Comparison of ENCODE assay signal across 13 cellular contexts in the genomic region with DNA sequence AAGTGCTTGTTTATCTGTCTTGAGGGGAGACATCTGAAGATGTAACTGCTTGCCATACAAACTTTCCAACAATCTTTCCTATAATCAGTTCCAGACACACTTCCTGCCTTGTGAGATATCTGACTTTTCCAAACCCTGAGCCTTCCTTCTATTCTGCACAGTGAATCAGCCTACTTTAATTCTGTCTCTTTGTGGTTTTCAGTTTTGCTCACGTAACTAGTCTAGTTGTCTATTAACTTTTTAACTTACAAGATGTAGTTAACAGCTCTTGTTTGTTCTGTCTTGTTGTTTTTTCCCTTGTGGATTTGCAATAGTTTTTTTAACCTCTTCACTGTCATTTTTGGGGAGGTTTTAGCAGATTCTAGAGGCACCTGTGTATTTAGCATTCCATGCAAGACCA.
DNase-seq lines count a peak whose midpoint lies in the region; ATAC-seq and TF ChIP-seq lines count a peak whose summit lies in the region.
"Had no signal": no experiment of that assay in that cellular context is flagged by ENCODE, and none has a peak within 500 bp of the region (broad histone marks: within the 10 kb centered on the region; RNA-seq: fewer than 3 reads in every experiment).

No MANE protein-coding gene starts in this region.

- BruUV-seq in mammary epithelial cell (replicated peaks; lab: Mats Ljungman, UMichigan): no TSS peak

- no peaks in the 10 kb centered on the region for H3K9me2 ChIP-seq in hepatocyte (replicated peaks; ENCODE audit: insufficient read depth)

- H3K4me3 ChIP-seq in hepatocyte (no peak overlapping the region), upper lobe of right lung (no peak overlapping the region), prostate gland (no peak overlapping the region), mammary epithelial cell (replicated peaks in 1 of 3; ENCODE audit: insufficient read depth in 1 of 3, low read depth in 2 of 3, low read length in 3 of 3) (no peak overlapping the region)
- H3K4me3 ChIP-seq: BLaER1 treated with 17β-estradiol and CSF1 and Interleukin-3, amounts not matched to agents 10 nM and 100 nM; psoas muscle had no signal

- H3K4me2 ChIP-seq in hepatocyte (peak overlapping the region; percentile 7), mammary epithelial cell (ENCODE audit: insufficient read depth, low read depth, low read length) (no peak overlapping the region)
- H3K4me2 ChIP-seq: BLaER1 treated with 17β-estradiol and CSF1 and Interleukin-3, amounts not matched to agents 10 nM and 100 nM had no signal

- dilution Hi-C loops in mammary epithelial cell (cut with HindIII; ENCODE audit: low sequenced_read_pairs): no loop called here

- CTCF ChIA-PET in mammary epithelial cell (lab: Charles Lee; ENCODE audit: low non-redundant PET): no interaction called here

- no peaks in the 10 kb centered on the region for H3K27me3 ChIP-seq in hepatocyte
- no peaks in the 10 kb centered on the region for H3K27me3 ChIP-seq in upper lobe of right lung
- no peaks in the 10 kb centered on the region for H3K27me3 ChIP-seq in prostate gland (replicated peaks; ENCODE audit: insufficient read depth)
- H3K27me3 ChIP-seq in mammary epithelial cell (ENCODE audit: insufficient read depth, low read length): no peaks in the 10 kb centered on the region
- H3K27me3 ChIP-seq: BLaER1 treated with 17β-estradiol and CSF1 and Interleukin-3, amounts not matched to agents 10 nM and 100 nM had no signal

- DNase-seq in hepatocyte (ENCODE audit: low spot score) (peak; percentile 13), upper lobe of right lung (no peak), prostate gland (ENCODE audit: low spot score) (no peak), mammary epithelial cell (no peak)
- DNase-seq: activated naive CD4-positive, alpha-beta T cell treated with anti-CD3 and anti-CD28 coated beads, Interleukin-2, amount 50 U/mL, for 16 hours; effector CD4-positive, alpha-beta T cell; psoas muscle had no signal

- ATAC-seq in GM18502 (IDR thresholded peaks at IDR 0.05; ENCODE audit: poor library complexity, unreplicated experiment) (peak; percentile 70), GM21717 (IDR thresholded peaks at IDR 0.05; ENCODE audit: unreplicated experiment) (peak; percentile 89), HG03520 (IDR thresholded peaks at IDR 0.05; ENCODE audit: unreplicated experiment) (peak; percentile 57), upper lobe of right lung (no peak), GM19035 (IDR thresholded peaks at IDR 0.05; ENCODE audit: unreplicated experiment) (no peak)
- ATAC-seq: psoas muscle had no signal

- H3K27ac ChIP-seq in hepatocyte (peak overlapping the region; percentile 45), upper lobe of right lung (no peak overlapping the region), prostate gland (no peak overlapping the region), mammary epithelial cell (ENCODE audit: insufficient read depth, low read depth, low read length) (no peak overlapping the region)
- H3K27ac ChIP-seq: BLaER1 treated with 17β-estradiol and CSF1 and Interleukin-3, amounts not matched to agents 10 nM and 100 nM; psoas muscle; VCaP had no signal

- H3K9me3 ChIP-seq in hepatocyte (ENCODE audit: low read depth) (no peaks in the 10 kb centered on the region), upper lobe of right lung (no peaks in the 10 kb centered on the region), prostate gland (no peaks in the 10 kb centered on the region), mammary epithelial cell (replicated peaks; ENCODE audit: insufficient read depth, low read length) (no peaks in the 10 kb centered on the region)
- H3K9me3 ChIP-seq: psoas muscle had no signal

- no peak for TF ChIP-seq CTCF in hepatocyte (IDR thresholded peaks at IDR 0.05; ENCODE audit: poor library complexity)
- TF ChIP-seq CTCF in upper lobe of right lung (IDR thresholded peaks at IDR 0.05): no peak
- TF ChIP-seq CTCF in prostate gland (IDR thresholded peaks at IDR 0.05): no peak
- TF ChIP-seq CTCF in mammary epithelial cell (conservative IDR thresholded peaks at IDR 0.05 in 1 of 2, IDR thresholded peaks at IDR 0.05 in 1 of 2; ENCODE audit: extremely low read depth in 1 of 2, insufficient read depth in 1 of 2, low read depth in 1 of 2, low read length in 2 of 2): no peak

- H4K20me1 ChIP-seq in hepatocyte (ENCODE audit: insufficient read depth, poor library complexity, severe bottlenecking) (no peaks in the 10 kb centered on the region), mammary epithelial cell (ENCODE audit: insufficient read depth, low read length) (no peaks in the 10 kb centered on the region)
- H4K20me1 ChIP-seq: BLaER1 treated with 17β-estradiol and CSF1 and Interleukin-3, amounts not matched to agents 10 nM and 100 nM had no signal

- intact Hi-C loops in upper lobe of right lung (cut with DNase I) (no loop called here), prostate gland (cut with DNase I) (no loop called here), mammary epithelial cell (cut with micrococcal nuclease) (no loop called here)

- H2AFZ ChIP-seq in hepatocyte (no peak overlapping the region), mammary epithelial cell (ENCODE audit: low read depth, low read length) (no peak overlapping the region)

- in situ Hi-C loops in mammary epithelial cell (cut with MboI; ENCODE audit: low sequenced_read_pairs in 2 of 2): no loop called here

- H3K79me2 ChIP-seq in hepatocyte: no peaks in the 10 kb centered on the region
- no peaks in the 10 kb centered on the region for H3K79me2 ChIP-seq in mammary epithelial cell (ENCODE audit: insufficient read depth, low read length)

- H3K9ac ChIP-seq in mammary epithelial cell (ENCODE audit: insufficient read depth, low read length): no peak overlapping the region
- H3K9ac ChIP-seq: BLaER1 treated with 17β-estradiol and CSF1 and Interleukin-3, amounts not matched to agents 10 nM and 100 nM had no signal

- peaks cover 5% of the 10 kb centered on the region for H3K4me1 ChIP-seq in hepatocyte (ENCODE audit: insufficient read depth)
- no peaks in the 10 kb centered on the region for H3K4me1 ChIP-seq in upper lobe of right lung
- H3K4me1 ChIP-seq in prostate gland (replicated peaks): no peaks in the 10 kb centered on the region
- H3K4me1 ChIP-seq in mammary epithelial cell (ENCODE audit: insufficient read depth, low read length): no peaks in the 10 kb centered on the region
- H3K4me1 ChIP-seq: BLaER1 treated with 17β-estradiol and CSF1 and Interleukin-3, amounts not matched to agents 10 nM and 100 nM; psoas muscle had no signal

- no peak for TF ChIP-seq POLR2A in prostate gland (IDR thresholded peaks at IDR 0.05)

- H3K36me3 ChIP-seq in hepatocyte (replicated peaks; ENCODE audit: insufficient read depth, low read depth) (no peaks in the 10 kb centered on the region), upper lobe of right lung (no peaks in the 10 kb centered on the region), prostate gland (no peaks in the 10 kb centered on the region), mammary epithelial cell (ENCODE audit: insufficient read depth, low read length) (no peaks in the 10 kb centered on the region)
- H3K36me3 ChIP-seq: BLaER1 treated with 17β-estradiol and CSF1 and Interleukin-3, amounts not matched to agents 10 nM and 100 nM had no signal

- WGBS in hepatocyte (ENCODE audit: low lambda C conversion rate, missing lambda C conversion rate): 4% methylated on average over 1 of the region's 1 CpG
- WGBS in prostate gland: 34% methylated on average over 1 of the region's 1 CpG
- WGBS in mammary epithelial cell (ENCODE audit: low coverage, missing lambda C conversion rate): 81% methylated on average over 1 of the region's 1 CpG

Comparison
In these comparisons a context has a peak if more than half of its experiments do, and no peak if none do; other contexts are left out.
1. ATAC-seq: peak in GM18502 (single experiment), GM21717 (single experiment) and HG03520 (single experiment); none in upper lobe of right lung (single experiment) and GM19035 (single experiment).